Comparison of ENCODE assay signal across 8 cellular contexts in genomic region chr21:46459356-46460112, GRCh38.
A peak's percentile ranks its signal among the peaks of the same experiment; 100 is the strongest.
DNase-seq lines count a peak whose midpoint lies in the region; ATAC-seq and TF ChIP-seq lines count a peak whose summit lies in the region.

No MANE protein-coding gene starts in this region.

- H3K4me2 ChIP-seq in OCI-LY3 (ENCODE audit: low read length) = peak overlapping the region; percentile 81

- H3K36me3 ChIP-seq in GM06990 (ENCODE audit: control insufficient read depth, insufficient read depth, low read length) = peaks cover 4% of the 10 kb centered on the region
- H3K36me3 ChIP-seq in OCI-LY3 (replicated peaks; ENCODE audit: low read depth, low read length) = peaks cover 18% of the 10 kb centered on the region
- H3K36me3 ChIP-seq in iPS-20b (ENCODE audit: insufficient read depth, low read depth, low read length) = peaks cover 27% of the 10 kb centered on the region; the same call in 1 of the 2 replicates

- H3K9ac ChIP-seq in OCI-LY3 (ENCODE audit: low read length) (peak overlapping the region; percentile 91), iPS-20b (ENCODE audit: low read depth, low read length) (peak overlapping the region; percentile 34; the same call in 1 of the 2 replicates)

- peaks cover 44% of the 10 kb centered on the region for H3K79me2 ChIP-seq in OCI-LY3 (ENCODE audit: low read length)

- no peaks in the 10 kb centered on the region for H3K27me3 ChIP-seq in GM06990 (replicated peaks; ENCODE audit: control insufficient read depth, insufficient read depth, low read length)
- H3K27me3 ChIP-seq in OCI-LY3 (ENCODE audit: low read depth, low read length) = no peaks in the 10 kb centered on the region
- no peaks in the 10 kb centered on the region for H3K27me3 ChIP-seq in iPS-20b (ENCODE audit: insufficient read depth, low read length)

- peaks cover 15% of the 10 kb centered on the region for H3K4me1 ChIP-seq in OCI-LY3 (ENCODE audit: low read length)
- peaks cover 7% of the 10 kb centered on the region; the same call in 1 of the 2 replicates for H3K4me1 ChIP-seq in iPS-20b (ENCODE audit: insufficient read depth, low read length)

- no peak overlapping the region for H2AFZ ChIP-seq in OCI-LY3 (ENCODE audit: low read depth, low read length)

- DNase-seq in GM06990 (ENCODE audit: extremely low read depth, insufficient read length) = no peak
- peak; percentile 52 for DNase-seq in astrocyte of the hippocampus (ENCODE audit: low read depth, low spot score)
- no peak for DNase-seq in skeletal muscle cell (ENCODE audit: low read depth)
- DNase-seq in NCI-H2196 (lab: John Stamatoyannopoulos, UW; ENCODE audit: unreplicated experiment) = no peak

- H4K20me1 ChIP-seq in OCI-LY3 (ENCODE audit: insufficient read depth, low read length) = no peaks in the 10 kb centered on the region

- H3K9me3 ChIP-seq in OCI-LY3 (ENCODE audit: insufficient read depth, low read length) (no peaks in the 10 kb centered on the region), iPS-20b (ENCODE audit: insufficient read depth, low read depth, low read length) (no peaks in the 10 kb centered on the region)

- no peak for ATAC-seq in HG02610 (IDR thresholded peaks at IDR 0.05; ENCODE audit: unreplicated experiment)
- ATAC-seq in HG03521 (IDR thresholded peaks at IDR 0.05; ENCODE audit: unreplicated experiment) = no peak

- H3K27ac ChIP-seq in OCI-LY3 (ENCODE audit: low read length) = 0 out of 2 replicates have a peak overlapping the region, but pooled peaks have one; percentile 44
- H3K27ac ChIP-seq in iPS-20b (ENCODE audit: low read length) = no peak overlapping the region

- TF ChIP-seq CTCF in GM06990 (IDR thresholded peaks at IDR 0.05; ENCODE audit: insufficient read depth, low read length, poor library complexity, severe bottlenecking) (no peak), OCI-LY3 (IDR thresholded peaks at IDR 0.05; ENCODE audit: low read depth, low read length) (no peak)

- H3K4me3 ChIP-seq in GM06990 (replicated peaks; ENCODE audit: low read depth, low read length) (peak overlapping the region; percentile 83), OCI-LY3 (ENCODE audit: low read length) (peak overlapping the region; percentile 94), iPS-20b (ENCODE audit: low read length) (peak overlapping the region; percentile 86), skeletal muscle cell (ENCODE audit: low read depth, low read length) (peak overlapping the region; percentile 87)
